In the genomic region with DNA sequence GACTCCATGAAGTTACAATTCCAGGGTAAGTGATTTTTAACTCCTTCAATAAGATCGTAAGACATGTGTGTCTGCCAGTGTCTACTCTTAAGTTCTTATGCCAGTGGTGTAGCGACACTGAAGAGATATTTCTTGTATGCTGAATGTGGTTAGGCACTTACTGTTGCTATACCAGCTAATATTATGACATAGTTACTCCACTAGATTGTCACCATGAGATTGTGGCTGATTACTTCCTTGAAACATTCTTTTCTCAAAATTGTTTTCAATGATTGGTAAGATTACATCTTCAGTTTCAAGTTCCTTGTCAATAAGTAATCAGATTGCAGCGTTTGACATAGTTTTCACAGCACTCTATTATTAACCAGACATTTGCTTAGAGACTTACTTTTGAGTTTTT, we compare ENCODE assay signal across 2 cellular contexts.
TF ChIP-seq lines count a peak whose summit lies in the region.

No MANE protein-coding gene starts in this region.

TF ChIP-seq in SK-N-SH, 30 proteins besides CTCF, POLR2A, EP300 and RAD21 (continued from another document):
- TF ChIP-seq, protein P1, sequence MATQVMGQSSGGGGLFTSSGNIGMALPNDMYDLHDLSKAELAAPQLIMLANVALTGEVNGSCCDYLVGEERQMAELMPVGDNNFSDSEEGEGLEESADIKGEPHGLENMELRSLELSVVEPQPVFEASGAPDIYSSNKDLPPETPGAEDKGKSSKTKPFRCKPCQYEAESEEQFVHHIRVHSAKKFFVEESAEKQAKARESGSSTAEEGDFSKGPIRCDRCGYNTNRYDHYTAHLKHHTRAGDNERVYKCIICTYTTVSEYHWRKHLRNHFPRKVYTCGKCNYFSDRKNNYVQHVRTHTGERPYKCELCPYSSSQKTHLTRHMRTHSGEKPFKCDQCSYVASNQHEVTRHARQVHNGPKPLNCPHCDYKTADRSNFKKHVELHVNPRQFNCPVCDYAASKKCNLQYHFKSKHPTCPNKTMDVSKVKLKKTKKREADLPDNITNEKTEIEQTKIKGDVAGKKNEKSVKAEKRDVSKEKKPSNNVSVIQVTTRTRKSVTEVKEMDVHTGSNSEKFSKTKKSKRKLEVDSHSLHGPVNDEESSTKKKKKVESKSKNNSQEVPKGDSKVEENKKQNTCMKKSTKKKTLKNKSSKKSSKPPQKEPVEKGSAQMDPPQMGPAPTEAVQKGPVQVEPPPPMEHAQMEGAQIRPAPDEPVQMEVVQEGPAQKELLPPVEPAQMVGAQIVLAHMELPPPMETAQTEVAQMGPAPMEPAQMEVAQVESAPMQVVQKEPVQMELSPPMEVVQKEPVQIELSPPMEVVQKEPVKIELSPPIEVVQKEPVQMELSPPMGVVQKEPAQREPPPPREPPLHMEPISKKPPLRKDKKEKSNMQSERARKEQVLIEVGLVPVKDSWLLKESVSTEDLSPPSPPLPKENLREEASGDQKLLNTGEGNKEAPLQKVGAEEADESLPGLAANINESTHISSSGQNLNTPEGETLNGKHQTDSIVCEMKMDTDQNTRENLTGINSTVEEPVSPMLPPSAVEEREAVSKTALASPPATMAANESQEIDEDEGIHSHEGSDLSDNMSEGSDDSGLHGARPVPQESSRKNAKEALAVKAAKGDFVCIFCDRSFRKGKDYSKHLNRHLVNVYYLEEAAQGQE (IDR thresholded peaks at IDR 0.05; ENCODE audit: low read depth, low read length), result no peak
- no peak for TF ChIP-seq FOXM1 (IDR thresholded peaks at IDR 0.05; ENCODE audit: low read depth)
- TF ChIP-seq MXI1 (IDR thresholded peaks at IDR 0.05; ENCODE audit: low read depth, low read length), result no peak
- TF ChIP-seq, protein P2, sequence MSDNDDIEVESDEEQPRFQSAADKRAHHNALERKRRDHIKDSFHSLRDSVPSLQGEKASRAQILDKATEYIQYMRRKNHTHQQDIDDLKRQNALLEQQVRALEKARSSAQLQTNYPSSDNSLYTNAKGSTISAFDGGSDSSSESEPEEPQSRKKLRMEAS (IDR thresholded peaks at IDR 0.05; ENCODE audit: low read depth), result no peak
- TF ChIP-seq FOXJ3 (CRISPR knock-in tag; IDR thresholded peaks at IDR 0.05), result no peak
- no peak for TF ChIP-seq TAF1 (IDR thresholded peaks at IDR 0.05; ENCODE audit: borderline replicate concordance, low read depth, low read length)
- no peak for TF ChIP-seq YY1 (IDR thresholded peaks at IDR 0.05; ENCODE audit: low read depth)
- no peak for TF ChIP-seq RXRA (IDR thresholded peaks at IDR 0.05; ENCODE audit: borderline replicate concordance, low read depth)
- TF ChIP-seq POLR2AphosphoS5 (IDR thresholded peaks at IDR 0.05; ENCODE audit: low read depth, low read length), result no peak
- TF ChIP-seq, protein P3, sequence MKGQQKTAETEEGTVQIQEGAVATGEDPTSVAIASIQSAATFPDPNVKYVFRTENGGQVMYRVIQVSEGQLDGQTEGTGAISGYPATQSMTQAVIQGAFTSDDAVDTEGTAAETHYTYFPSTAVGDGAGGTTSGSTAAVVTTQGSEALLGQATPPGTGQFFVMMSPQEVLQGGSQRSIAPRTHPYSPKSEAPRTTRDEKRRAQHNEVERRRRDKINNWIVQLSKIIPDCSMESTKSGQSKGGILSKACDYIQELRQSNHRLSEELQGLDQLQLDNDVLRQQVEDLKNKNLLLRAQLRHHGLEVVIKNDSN (IDR thresholded peaks at IDR 0.05; ENCODE audit: borderline replicate concordance, low read depth), result no peak
TF ChIP-seq in SK-N-SH: peak in this region for 0.

TF ChIP-seq in SK-N-SH treated with all-trans-retinoic acid at 6 μM for 48 hours, 23 proteins besides CTCF, POLR2A, EP300 and RAD21 (continued from another document):
- TF ChIP-seq CREB5 (CRISPR knock-in tag; IDR thresholded peaks at IDR 0.05; ENCODE audit: low read depth), result no peak
- no peak for TF ChIP-seq ARNTL (CRISPR knock-in tag; IDR thresholded peaks at IDR 0.05; ENCODE audit: borderline replicate concordance, low read depth)
